3 cellular contexts compared by ENCODE assay signal in genomic region chr11:88790179-88790578, GRCh38.
TF ChIP-seq lines count a peak whose summit lies in the region.

No MANE protein-coding gene starts in this region.

TF ChIP-seq in A549, 52 proteins besides CTCF, POLR2A, EP300 and RAD21:
- peak; percentile 93 for TF ChIP-seq MAFK (IDR thresholded peaks at IDR 0.05; ENCODE audit: partially characterized antibody)
- TF ChIP-seq RFX5 (IDR thresholded peaks at IDR 0.05), result no peak
- TF ChIP-seq FOSL2 (IDR thresholded peaks at IDR 0.05), result no peak
- peak; percentile 37 for TF ChIP-seq FOSL2 (CRISPR knock-in tag; IDR thresholded peaks at IDR 0.05)

TF ChIP-seq in IMR-90, 13 proteins besides CTCF, POLR2A, EP300 and RAD21:
- TF ChIP-seq CEBPB (IDR thresholded peaks at IDR 0.05; ENCODE audit: low read depth, low read length) (no peak), RCOR1 (IDR thresholded peaks at IDR 0.05; ENCODE audit: insufficient replicate concordance, low read length) (no peak), FOS (IDR thresholded peaks at IDR 0.05; ENCODE audit: low read depth, low read length) (no peak), MAFK (IDR thresholded peaks at IDR 0.05; ENCODE audit: low read depth, low read length) (peak; percentile 97), NFE2L2 (IDR thresholded peaks at IDR 0.05; ENCODE audit: low read depth, low read length) (no peak), MAZ (IDR thresholded peaks at IDR 0.05; ENCODE audit: borderline replicate concordance, low read depth, low read length) (no peak)

TF ChIP-seq in H1, 55 proteins besides CTCF, POLR2A, EP300 and RAD21:
- TF ChIP-seq MAFK (IDR thresholded peaks at IDR 0.05; ENCODE audit: low read depth, low read length), result peak; percentile 84
- no peak for TF ChIP-seq FOSL1 (IDR thresholded peaks at IDR 0.05; ENCODE audit: insufficient read depth, low read depth, low read length)
